Comparison of ENCODE assay signal across 24 cellular contexts in genomic region chr1:35177237-35177786, GRCh38. TPM values are rescaled to one million over a fixed set of nuclear protein-coding genes. Genes with fewer than 3 reads are reported as not detected.
A peak's percentile ranks its signal among the peaks of the same experiment; 100 is the strongest.
DNase-seq lines count a peak whose midpoint lies in the region; ATAC-seq, FAIRE-seq and TF ChIP-seq lines count a peak whose summit lies in the region.
"Had no signal": no experiment of that assay in that cellular context is flagged by ENCODE, and none has a peak within 500 bp of the region (broad histone marks: within the 10 kb centered on the region; RNA-seq: fewer than 3 reads in every experiment).

No MANE protein-coding gene starts in this region.

- H3K36me3 ChIP-seq in right lobe of liver = peaks cover 17 to 68% (median 27%) of the 10 kb centered on the region in 4 donors
- peaks cover 6 to 66% (median 34%) of the 10 kb centered on the region in 3 donors for H3K36me3 ChIP-seq in pancreas

- H3K9me3 ChIP-seq in right lobe of liver (no peaks in the 10 kb centered on the region), pancreas (no peaks in the 10 kb centered on the region)
- H3K9me3 ChIP-seq: esophagus muscularis mucosa, prostate gland had no signal

- no peaks in the 10 kb centered on the region for H3K27me3 ChIP-seq in right lobe of liver
- H3K27me3 ChIP-seq in pancreas = no peaks in the 10 kb centered on the region
- H3K27me3 ChIP-seq: brain microvascular endothelial cell, esophagus muscularis mucosa had no signal

- FAIRE-seq in pancreas (lab: Jason Lieb, UNC) = no peak
- FAIRE-seq: frontal cortex, keratinocyte had no signal

- peaks cover 30% of the 10 kb centered on the region for H3K4me1 Mint-ChIP-seq in stimulated activated naive CD8-positive, alpha-beta T cell treated with anti-CD3 and anti-CD28 coated beads, Interleukin-15, Interleukin-2, amounts not matched to agents 100 ng/mL and 50 ng/mL, for 24 hours (ENCODE audit: low read depth)
- peaks cover 42% of the 10 kb centered on the region for H3K4me1 Mint-ChIP-seq in stimulated activated naive CD8-positive, alpha-beta T cell treated with anti-CD3 and anti-CD28 coated beads, Interleukin-15, amount 100 ng/mL, for 72 hours
- H3K4me1 Mint-ChIP-seq in activated naive CD8-positive, alpha-beta T cell treated with anti-CD3 and anti-CD28 coated beads, Interleukin-2, amount 50 U/mL, for 24 hours = peaks cover 34% of the 10 kb centered on the region

- no peak for DNase-seq in stimulated activated naive CD8-positive, alpha-beta T cell treated with anti-CD3 and anti-CD28 coated beads, Interleukin-15, amount 100 ng/mL, for 72 hours
- no peak for DNase-seq in activated naive CD8-positive, alpha-beta T cell treated with anti-CD3 and anti-CD28 coated beads, Interleukin-2, amount 50 U/mL, for 24 hours
- DNase-seq in right lobe of liver = no peak
- DNase-seq in iPS-NIHi11 (ENCODE audit: low spot score) = no peak
- no peak for DNase-seq in NCI-H510A (lab: John Stamatoyannopoulos, UW)
- no peak for DNase-seq in pancreas
- DNase-seq: ACHN; activated CD8-positive, alpha-beta memory T cell treated with anti-CD3 and anti-CD28 coated beads, Interleukin-2, amount 50 U/mL, for 4 hours; activated gamma-delta T cell; brain microvascular endothelial cell; DND-41; effector CD8-positive, alpha-beta T cell; hypothalamus; NCI-H1092; NCI-H1930; NCI-H82 had no signal

- 94% methylated on average over 3 of the region's 4 CpGs for WGBS in right lobe of liver (ENCODE audit: insufficient coverage, low coverage, low lambda C conversion rate, missing lambda C conversion rate)
- 91 to 92% methylated on average over 4 of the region's 4 CpGs for WGBS in pancreas, 2 donors

- H3K36me3 Mint-ChIP-seq in stimulated activated naive CD8-positive, alpha-beta T cell treated with anti-CD3 and anti-CD28 coated beads, Interleukin-15, Interleukin-2, amounts not matched to agents 100 ng/mL and 50 ng/mL, for 24 hours (ENCODE audit: low read depth) = peaks cover 77% of the 10 kb centered on the region
- peaks cover 79% of the 10 kb centered on the region for H3K36me3 Mint-ChIP-seq in activated naive CD8-positive, alpha-beta T cell treated with anti-CD3 and anti-CD28 coated beads, Interleukin-2, amount 50 U/mL, for 24 hours (ENCODE audit: low read depth)

- ATAC-seq in stimulated activated naive CD8-positive, alpha-beta T cell treated with anti-CD3 and anti-CD28 coated beads, Interleukin-15, amount 100 ng/mL, for 72 hours = no peak
- ATAC-seq in activated naive CD8-positive, alpha-beta T cell treated with anti-CD3 and anti-CD28 coated beads, Interleukin-2, amount 50 U/mL, for 24 hours = no peak
- ATAC-seq in right lobe of liver = no peak
- ATAC-seq in GM21515 (IDR thresholded peaks at IDR 0.05; ENCODE audit: unreplicated experiment) = no peak
- ATAC-seq in pancreas = no peak
- ATAC-seq: HCT116 had no signal

- no peaks in the 10 kb centered on the region for H3K9me3 Mint-ChIP-seq in stimulated activated naive CD8-positive, alpha-beta T cell treated with anti-CD3 and anti-CD28 coated beads, Interleukin-15, Interleukin-2, amounts not matched to agents 100 ng/mL and 50 ng/mL, for 24 hours
- no peaks in the 10 kb centered on the region for H3K9me3 Mint-ChIP-seq in stimulated activated naive CD8-positive, alpha-beta T cell treated with anti-CD3 and anti-CD28 coated beads, Interleukin-15, amount 100 ng/mL, for 72 hours
- H3K9me3 Mint-ChIP-seq in activated naive CD8-positive, alpha-beta T cell treated with anti-CD3 and anti-CD28 coated beads, Interleukin-2, amount 50 U/mL, for 24 hours = no peaks in the 10 kb centered on the region

- TF ChIP-seq CTCF in right lobe of liver (IDR thresholded peaks at IDR 0.05) = no peak
- no peak for TF ChIP-seq CTCF in pancreas (IDR thresholded peaks at IDR 0.05)

- no peaks in the 10 kb centered on the region for H3K27me3 Mint-ChIP-seq in stimulated activated naive CD8-positive, alpha-beta T cell treated with anti-CD3 and anti-CD28 coated beads, Interleukin-15, Interleukin-2, amounts not matched to agents 100 ng/mL and 50 ng/mL, for 24 hours
- no peaks in the 10 kb centered on the region for H3K27me3 Mint-ChIP-seq in stimulated activated naive CD8-positive, alpha-beta T cell treated with anti-CD3 and anti-CD28 coated beads, Interleukin-15, amount 100 ng/mL, for 72 hours
- no peaks in the 10 kb centered on the region for H3K27me3 Mint-ChIP-seq in activated naive CD8-positive, alpha-beta T cell treated with anti-CD3 and anti-CD28 coated beads, Interleukin-2, amount 50 U/mL, for 24 hours

- intact Hi-C loops in right lobe of liver (cut with DNase I) (no loop called here), pancreas (cut with DNase I) (no loop called here)

- no peak overlapping the region for H3K27ac Mint-ChIP-seq in stimulated activated naive CD8-positive, alpha-beta T cell treated with anti-CD3 and anti-CD28 coated beads, Interleukin-15, Interleukin-2, amounts not matched to agents 100 ng/mL and 50 ng/mL, for 24 hours
- H3K27ac Mint-ChIP-seq in stimulated activated naive CD8-positive, alpha-beta T cell treated with anti-CD3 and anti-CD28 coated beads, Interleukin-15, amount 100 ng/mL, for 72 hours = peak overlapping the region in 1 of 2 donors; percentile 68
- peak overlapping the region; percentile 35 for H3K27ac Mint-ChIP-seq in activated naive CD8-positive, alpha-beta T cell treated with anti-CD3 and anti-CD28 coated beads, Interleukin-2, amount 50 U/mL, for 24 hours

- H3K27ac ChIP-seq in right lobe of liver = peak overlapping the region in 2 of 3 donors; percentile 24 to 88
- H3K27ac ChIP-seq in pancreas = no peak overlapping the region
- H3K27ac ChIP-seq: brain microvascular endothelial cell, esophagus muscularis mucosa, prostate gland, VCaP had no signal

- H3K4me3 ChIP-seq in right lobe of liver (no peak overlapping the region), pancreas (no peak overlapping the region)
- H3K4me3 ChIP-seq: esophagus muscularis mucosa, prostate gland had no signal

- H3K4me3 Mint-ChIP-seq in stimulated activated naive CD8-positive, alpha-beta T cell treated with anti-CD3 and anti-CD28 coated beads, Interleukin-15, Interleukin-2, amounts not matched to agents 100 ng/mL and 50 ng/mL, for 24 hours = peak overlapping the region; percentile 33
- no peak overlapping the region for H3K4me3 Mint-ChIP-seq in stimulated activated naive CD8-positive, alpha-beta T cell treated with anti-CD3 and anti-CD28 coated beads, Interleukin-15, amount 100 ng/mL, for 72 hours
- no peak overlapping the region for H3K4me3 Mint-ChIP-seq in activated naive CD8-positive, alpha-beta T cell treated with anti-CD3 and anti-CD28 coated beads, Interleukin-2, amount 50 U/mL, for 24 hours

- peaks cover 0 to 74% (median 22%) of the 10 kb centered on the region in 4 donors for H3K4me1 ChIP-seq in right lobe of liver
- H3K4me1 ChIP-seq in pancreas = peaks cover 14 to 26% (median 15%) of the 10 kb centered on the region in 3 donors

- no peak for TF ChIP-seq POLR2A in right lobe of liver (IDR thresholded peaks at IDR 0.05)

RNA-seq across cellular contexts. Expression of gene SFPQ, which starts 15.6 kb away (rescaled TPM):
- 10 to 100 TPM; 48.4 to 99.6 (median 73.2) TPM for total RNA-seq in right lobe of liver
- total RNA-seq in pancreas = 100 to 1,000 TPM in 2 of 6 donors, 10 to 100 TPM in 4; 63.4 to 112 (median 84.7) TPM
- polyA plus RNA-seq in pancreas = 100 to 1,000 TPM; 190 to 267 TPM

Comparison
In these comparisons a context has a peak if more than half of its experiments do, and no peak if none do; other contexts are left out.
1. H3K27ac ChIP-seq: peak in right lobe of liver (2 of 3); none in pancreas (0 of 4).